1 cellular context compared by ENCODE assay signal in the genomic region with DNA sequence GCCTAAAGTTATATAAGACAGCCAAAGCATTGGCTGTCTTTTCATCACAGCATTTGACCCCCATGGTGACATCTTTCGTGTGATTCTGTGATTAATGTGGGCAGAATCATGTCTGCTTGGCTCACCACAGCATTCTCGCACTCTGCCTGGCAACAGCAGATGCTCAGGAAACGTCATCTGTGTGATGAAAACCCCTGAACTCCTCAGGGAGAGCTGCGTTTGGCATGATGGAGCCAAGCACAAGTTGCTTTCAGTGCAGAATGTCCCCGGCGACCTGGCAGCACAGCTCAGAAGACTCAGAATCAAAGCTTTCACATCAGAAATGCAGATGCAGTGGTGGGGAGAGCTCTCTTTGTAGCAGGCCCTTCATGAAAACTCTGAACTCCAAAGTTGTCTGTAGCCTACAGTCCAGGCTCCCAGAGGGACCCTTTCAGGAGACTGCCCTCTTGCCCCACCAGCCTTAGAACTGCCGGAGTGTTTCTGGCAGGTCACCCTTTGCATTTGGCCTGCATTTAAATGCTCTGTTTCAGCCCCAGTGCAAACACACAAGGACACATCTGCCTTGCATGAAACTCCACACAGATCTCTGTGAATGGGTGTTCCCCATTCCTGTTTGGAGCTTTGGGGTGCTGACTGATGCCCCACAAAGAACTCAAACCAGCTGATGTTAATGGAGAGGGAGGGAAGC.
TF ChIP-seq lines count a peak whose summit lies in the region.

No MANE protein-coding gene starts in this region.

TF ChIP-seq in GM12878, 131 proteins besides CTCF, POLR2A, EP300 and RAD21 (continued from another document):
- TF ChIP-seq SKIL (IDR thresholded peaks at IDR 0.05; ENCODE audit: low read depth, poor library complexity, severe bottlenecking) (no peak), EZH2 (IDR thresholded peaks at IDR 0.05; ENCODE audit: borderline replicate concordance, control insufficient read depth, low read depth, low read length) (no peak), JUND (IDR thresholded peaks at IDR 0.05; ENCODE audit: low read depth, low read length) (no peak), BHLHE40 (IDR thresholded peaks at IDR 0.05; ENCODE audit: borderline replicate concordance in 1 of 2, low read depth in 2 of 2, low read length in 1 of 2) (no peak), KAT2A (conservative IDR thresholded peaks at IDR 0.05; ENCODE audit: control insufficient read depth, low read depth, low read length) (no peak), RBBP5 (conservative IDR thresholded peaks at IDR 0.05) (no peak), POU2F2 (IDR thresholded peaks at IDR 0.05; ENCODE audit: borderline replicate concordance, low read depth, low read length) (no peak), TAF1 (IDR thresholded peaks at IDR 0.05; ENCODE audit: borderline replicate concordance, low read depth, low read length) (no peak), PAX8 (IDR thresholded peaks at IDR 0.05) (no peak), RFX5 (IDR thresholded peaks at IDR 0.05; ENCODE audit: low read depth, low read length) (peak; percentile 98), SIN3A (IDR thresholded peaks at IDR 0.05; ENCODE audit: low read depth, low read length) (no peak), USF1 (IDR thresholded peaks at IDR 0.05; ENCODE audit: borderline replicate concordance, extremely low read length, insufficient read depth, low read depth, low read length) (no peak), E2F8 (IDR thresholded peaks at IDR 0.05; ENCODE audit: low read depth, partially characterized antibody) (no peak), NR2C2 (IDR thresholded peaks at IDR 0.05; ENCODE audit: borderline replicate concordance, control insufficient read depth, insufficient read length, low read depth) (no peak), MXI1 (IDR thresholded peaks at IDR 0.05; ENCODE audit: low read depth, low read length) (no peak), MEF2B (IDR thresholded peaks at IDR 0.05; ENCODE audit: partially characterized antibody, poor library complexity, severe bottlenecking) (peak; percentile 19), CREB1 (IDR thresholded peaks at IDR 0.05; ENCODE audit: low read depth) (peak; percentile 97), PML (IDR thresholded peaks at IDR 0.05; ENCODE audit: low read length) (no peak), PBX3 (IDR thresholded peaks at IDR 0.05; ENCODE audit: insufficient replicate concordance, low read depth, low read length) (peak; percentile 13), CUX1 (IDR thresholded peaks at IDR 0.05; ENCODE audit: insufficient replicate concordance, low read depth, low read length) (no peak), LARP7 (IDR thresholded peaks at IDR 0.05) (no peak), ZSCAN29 (IDR thresholded peaks at IDR 0.05) (no peak), CBFB (IDR thresholded peaks at IDR 0.05; ENCODE audit: low read depth) (no peak)
TF ChIP-seq in GM12878: peak in this region for 6.
